Comparison of ENCODE assay signal across 1 cellular context in the genomic region with DNA sequence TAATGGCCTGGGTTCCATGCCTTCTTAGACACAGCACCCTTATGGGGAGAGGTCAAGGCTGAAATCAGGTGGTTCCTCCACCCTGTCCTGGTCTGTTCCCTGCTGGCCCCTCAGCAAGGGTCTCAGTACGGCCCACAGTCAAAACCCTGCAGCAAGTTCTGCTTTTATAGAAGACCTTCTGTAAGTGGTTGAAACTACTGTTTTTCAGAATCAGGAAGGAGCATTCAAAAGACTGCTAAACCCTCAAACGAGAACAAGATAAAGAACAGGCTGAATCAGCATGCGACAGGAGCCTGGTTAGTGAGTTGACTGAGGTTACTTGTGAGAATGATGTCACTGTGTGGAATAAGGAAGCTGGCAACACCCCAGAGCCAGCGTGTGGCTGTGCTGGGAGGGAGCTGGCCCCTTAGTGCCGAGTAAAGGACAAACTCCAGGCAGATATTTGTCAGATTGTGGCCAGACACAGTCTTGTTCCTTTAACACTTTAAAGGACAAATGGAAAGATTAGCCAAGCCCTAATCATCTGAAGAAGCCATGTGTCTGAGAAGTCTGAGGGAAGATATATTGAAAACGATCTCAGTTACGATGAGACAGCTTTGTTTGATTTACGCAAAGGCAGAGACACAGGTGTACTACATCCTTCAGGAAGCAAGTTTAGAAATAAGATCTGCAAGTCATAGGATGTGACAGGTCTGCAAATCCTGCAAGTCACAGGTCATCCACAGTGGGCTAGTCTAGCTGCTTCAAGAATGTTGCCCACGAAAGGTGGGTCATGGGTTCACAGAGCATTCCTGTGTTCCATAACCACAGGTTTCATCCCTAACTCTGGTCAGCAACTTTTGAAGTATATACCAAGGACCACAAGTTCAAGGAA.
A peak's percentile ranks its signal among the peaks of the same experiment; 100 is the strongest.
TF ChIP-seq lines count a peak whose summit lies in the region.

No MANE protein-coding gene starts in this region.

TF ChIP-seq in HEK293, 187 proteins besides CTCF, POLR2A, EP300 and RAD21 (continued from another document):
- TF ChIP-seq, protein P1, sequence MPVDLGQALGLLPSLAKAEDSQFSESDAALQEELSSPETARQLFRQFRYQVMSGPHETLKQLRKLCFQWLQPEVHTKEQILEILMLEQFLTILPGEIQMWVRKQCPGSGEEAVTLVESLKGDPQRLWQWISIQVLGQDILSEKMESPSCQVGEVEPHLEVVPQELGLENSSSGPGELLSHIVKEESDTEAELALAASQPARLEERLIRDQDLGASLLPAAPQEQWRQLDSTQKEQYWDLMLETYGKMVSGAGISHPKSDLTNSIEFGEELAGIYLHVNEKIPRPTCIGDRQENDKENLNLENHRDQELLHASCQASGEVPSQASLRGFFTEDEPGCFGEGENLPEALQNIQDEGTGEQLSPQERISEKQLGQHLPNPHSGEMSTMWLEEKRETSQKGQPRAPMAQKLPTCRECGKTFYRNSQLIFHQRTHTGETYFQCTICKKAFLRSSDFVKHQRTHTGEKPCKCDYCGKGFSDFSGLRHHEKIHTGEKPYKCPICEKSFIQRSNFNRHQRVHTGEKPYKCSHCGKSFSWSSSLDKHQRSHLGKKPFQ (tag by site-specific recombination; IDR thresholded peaks at IDR 0.05) = no peak
- no peak for TF ChIP-seq ZNF473 (tag by site-specific recombination; IDR thresholded peaks at IDR 0.05)
- TF ChIP-seq SP7 (tag by site-specific recombination; IDR thresholded peaks at IDR 0.05) = no peak
- TF ChIP-seq, protein P2, sequence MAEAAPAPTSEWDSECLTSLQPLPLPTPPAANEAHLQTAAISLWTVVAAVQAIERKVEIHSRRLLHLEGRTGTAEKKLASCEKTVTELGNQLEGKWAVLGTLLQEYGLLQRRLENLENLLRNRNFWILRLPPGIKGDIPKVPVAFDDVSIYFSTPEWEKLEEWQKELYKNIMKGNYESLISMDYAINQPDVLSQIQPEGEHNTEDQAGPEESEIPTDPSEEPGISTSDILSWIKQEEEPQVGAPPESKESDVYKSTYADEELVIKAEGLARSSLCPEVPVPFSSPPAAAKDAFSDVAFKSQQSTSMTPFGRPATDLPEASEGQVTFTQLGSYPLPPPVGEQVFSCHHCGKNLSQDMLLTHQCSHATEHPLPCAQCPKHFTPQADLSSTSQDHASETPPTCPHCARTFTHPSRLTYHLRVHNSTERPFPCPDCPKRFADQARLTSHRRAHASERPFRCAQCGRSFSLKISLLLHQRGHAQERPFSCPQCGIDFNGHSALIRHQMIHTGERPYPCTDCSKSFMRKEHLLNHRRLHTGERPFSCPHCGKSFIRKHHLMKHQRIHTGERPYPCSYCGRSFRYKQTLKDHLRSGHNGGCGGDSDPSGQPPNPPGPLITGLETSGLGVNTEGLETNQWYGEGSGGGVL (tag by site-specific recombination; IDR thresholded peaks at IDR 0.05) = no peak
- no peak for TF ChIP-seq ZNF114 (tag by site-specific recombination; IDR thresholded peaks at IDR 0.05)
- no peak for TF ChIP-seq ZNF132 (tag by site-specific recombination; IDR thresholded peaks at IDR 0.05; ENCODE audit: borderline replicate concordance)
- no peak for TF ChIP-seq BCL11A (tag by site-specific recombination; IDR thresholded peaks at IDR 0.05; ENCODE audit: low read depth)
- TF ChIP-seq ZIC2 (tag by site-specific recombination; IDR thresholded peaks at IDR 0.05) = peak; percentile 21; the same call in 1 of the 2 replicates
- TF ChIP-seq TRIM28 (IDR thresholded peaks at IDR 0.05; ENCODE audit: borderline replicate concordance, low read length) = peak; percentile 69; the same call in 1 of the 2 replicates
- no peak for TF ChIP-seq ZNF621 (tag by site-specific recombination; IDR thresholded peaks at IDR 0.05)
TF ChIP-seq in HEK293: peak in this region for 11.
